ENCODE assay signal across 21 cellular contexts in genomic region chr10:95539560-95540284, GRCh38. TPM values are rescaled to one million over a fixed set of nuclear protein-coding genes. Genes with fewer than 3 reads are reported as not detected.
DNase-seq lines count a peak whose midpoint lies in the region; ATAC-seq and TF ChIP-seq lines count a peak whose summit lies in the region.
"Had no signal": no experiment of that assay in that cellular context is flagged by ENCODE, and none has a peak within 500 bp of the region (broad histone marks: within the 10 kb centered on the region; RNA-seq: fewer than 3 reads in every experiment).

No MANE protein-coding gene starts in this region.

- in situ Hi-C loops in SK-MEL-5 (cut with HindIII; ENCODE audit: low pct_unique_long_range_greater_than_20kb, low sequenced_read_pairs), result no loop called here

- intact Hi-C loops in mucosa of descending colon (cut with DNase I, micrococcal nuclease) (no loop called here), stomach (cut with DNase I; ENCODE audit: low total_unique reads) (no loop called here), body of pancreas (cut with DNase I) (no loop called here)

- no peaks in the 10 kb centered on the region for H3K27me3 ChIP-seq in stomach
- H3K27me3 ChIP-seq in body of pancreas, result no peaks in the 10 kb centered on the region
- H3K27me3 ChIP-seq: dorsolateral prefrontal cortex, testis had no signal

- H3K27ac ChIP-seq in coronary artery (peak overlapping the region; percentile 84 to 93), stomach (peak overlapping the region; percentile 57 to 95 (median 85)), body of pancreas (no peak overlapping the region)

- ATAC-seq in mucosa of descending colon, result peak; percentile 38
- ATAC-seq in body of pancreas, result no peak
- ATAC-seq: naive thymus-derived CD8-positive, alpha-beta T cell had no signal

- TF ChIP-seq CTCF in coronary artery (IDR thresholded peaks at IDR 0.05) (no peak), mucosa of descending colon (IDR thresholded peaks at IDR 0.05) (no peak), stomach (IDR thresholded peaks at IDR 0.05) (no peak), body of pancreas (IDR thresholded peaks at IDR 0.05) (no peak)

- TF ChIP-seq POLR2A in stomach (IDR thresholded peaks at IDR 0.05) (no peak), body of pancreas (IDR thresholded peaks at IDR 0.05) (no peak)

- peak; percentile 76 for DNase-seq in SK-MEL-5 (ENCODE audit: low read depth, low spot score)
- DNase-seq in coronary artery (ENCODE audit: low spot score), result no peak
- no peak for DNase-seq in mucosa of descending colon
- DNase-seq in stomach, result no peak
- no peak for DNase-seq in body of pancreas
- no peak for DNase-seq in KG1 (lab: John Stamatoyannopoulos, UW)
- no peak for DNase-seq in NK-92 (lab: John Stamatoyannopoulos, UW; ENCODE audit: unreplicated experiment)
- DNase-seq: activated naive CD4-positive, alpha-beta T cell treated with anti-CD3 and anti-CD28 coated beads for 36 hours; activated T-cell treated with anti-CD3 and anti-CD28 coated beads, Interleukin-2, amount 50 U/mL, for 48 hours; amniotic stem cell; CD4-positive, CD25-positive, alpha-beta regulatory T cell; central memory CD4-positive, alpha-beta T cell; dorsolateral prefrontal cortex; IMR-90; mammary epithelial cell; naive thymus-derived CD8-positive, alpha-beta T cell; NCI-H1436; NCI-H524; SW 1271; testis had no signal

- H3K9me3 ChIP-seq in mucosa of descending colon (no peaks in the 10 kb centered on the region), stomach (no peaks in the 10 kb centered on the region), body of pancreas (no peaks in the 10 kb centered on the region)
- H3K9me3 ChIP-seq: testis had no signal

- H3K4me3 ChIP-seq in coronary artery, result peak overlapping the region; percentile 37
- no peak overlapping the region for H3K4me3 ChIP-seq in mucosa of descending colon
- no peak overlapping the region for H3K4me3 ChIP-seq in stomach
- H3K4me3 ChIP-seq in body of pancreas, result no peak overlapping the region
- H3K4me3 ChIP-seq: dorsolateral prefrontal cortex, testis had no signal

- H3K4me1 ChIP-seq in mucosa of descending colon (ENCODE audit: low read depth), result peaks cover 21% of the 10 kb centered on the region
- H3K4me1 ChIP-seq in stomach, result peaks cover 89 to 100% (median 98%) of the 10 kb centered on the region in 4 donors
- H3K4me1 ChIP-seq in body of pancreas, result peaks cover 49% of the 10 kb centered on the region
- H3K4me1 ChIP-seq: testis had no signal

- H3K36me3 ChIP-seq in mucosa of descending colon (ENCODE audit: low read depth), result no peaks in the 10 kb centered on the region
- no peaks in the 10 kb centered on the region for H3K36me3 ChIP-seq in stomach
- H3K36me3 ChIP-seq in body of pancreas (replicated peaks in 1 of 2; ENCODE audit: insufficient read depth in 1 of 2, low read depth in 2 of 2), result no peaks in the 10 kb centered on the region

- no peak for TF ChIP-seq EP300 in stomach (IDR thresholded peaks at IDR 0.05)

- WGBS in stomach, 5 donors, result 32 to 63% (median 52%) methylated on average over 7 of the region's 7 CpGs
- 63 to 80% methylated on average over 6 to 7 of the region's 7 CpGs for WGBS in body of pancreas, 2 donors

RNA-seq across cellular contexts. Expression of gene SORBS1, which starts 21.4 kb away (rescaled TPM):
- 36.6 and 37.0 TPM in 2 replicates for total RNA-seq in SK-MEL-5 (2014; rRNA removed; shearing (Covaris generic))
- polyA plus RNA-seq in SK-MEL-5 (2015; cell fraction: cytosol; rRNA removed), result 34.6 and 39.9 TPM in 2 replicates
- polyA plus RNA-seq in SK-MEL-5 (2015; cell fraction: nucleus; rRNA removed), result 25.0 and 27.1 TPM in 2 replicates
- total RNA-seq in mucosa of descending colon, result 100 to 1,000 TPM in 1 of 3 donors, 10 to 100 TPM in 2; 48.9 to 699 (median 99.3) TPM
- 100 to 1,000 TPM in 4 of 5 donors, 10 to 100 TPM in 1; 44.9 to 713 (median 440) TPM for total RNA-seq in stomach
- polyA plus RNA-seq in stomach, result 10 to 100 TPM; 34.4 to 94.8 (median 42.0) TPM
- 10 to 100 TPM; 56.8 to 79.1 TPM for total RNA-seq in body of pancreas
- total RNA-seq: G401 had no signal

Comparison
In these comparisons a context has a peak if more than half of its experiments do, and no peak if none do; other contexts are left out.
1. H3K27ac ChIP-seq: peak in coronary artery (2 of 2) and stomach (5 of 5); none in body of pancreas (0 of 4).